1 cellular context compared by ENCODE assay signal in genomic region chr22:50243704-50244419, GRCh38.
TF ChIP-seq lines count a peak whose summit lies in the region.

No MANE protein-coding gene starts in this region.

TF ChIP-seq in A549, 52 proteins besides CTCF, POLR2A, EP300 and RAD21:
- TF ChIP-seq ESRRA (IDR thresholded peaks at IDR 0.05; ENCODE audit: borderline replicate concordance, low read length) (no peak), POLR2AphosphoS2 (conservative IDR thresholded peaks at IDR 0.05; ENCODE audit: low read length) (no peak), HOXA7 (CRISPR knock-in tag; IDR thresholded peaks at IDR 0.05) (no peak), ATOH8 (CRISPR knock-in tag; IDR thresholded peaks at IDR 0.05; ENCODE audit: low read depth) (no peak), NR3C1 (IDR thresholded peaks at IDR 0.05) (no peak), KDM5A (IDR thresholded peaks at IDR 0.05) (no peak), HOXB5 (CRISPR knock-in tag; IDR thresholded peaks at IDR 0.05) (no peak), FOSB (CRISPR knock-in tag; IDR thresholded peaks at IDR 0.05) (no peak), MAZ (IDR thresholded peaks at IDR 0.05; ENCODE audit: borderline replicate concordance, low read depth, low read length) (no peak), ZSCAN20 (CRISPR knock-in tag; IDR thresholded peaks at IDR 0.05) (no peak), EHF (CRISPR knock-in tag; IDR thresholded peaks at IDR 0.05) (no peak), HES2 (IDR thresholded peaks at IDR 0.05) (no peak), RCOR1 (IDR thresholded peaks at IDR 0.05; ENCODE audit: low read depth, low read length) (no peak), EHMT2 (IDR thresholded peaks at IDR 0.05; ENCODE audit: low read depth) (no peak), FOSL2 (IDR thresholded peaks at IDR 0.05) (no peak), FOSL2 (CRISPR knock-in tag; IDR thresholded peaks at IDR 0.05) (no peak)
- TF ChIP-seq, protein P1, sequence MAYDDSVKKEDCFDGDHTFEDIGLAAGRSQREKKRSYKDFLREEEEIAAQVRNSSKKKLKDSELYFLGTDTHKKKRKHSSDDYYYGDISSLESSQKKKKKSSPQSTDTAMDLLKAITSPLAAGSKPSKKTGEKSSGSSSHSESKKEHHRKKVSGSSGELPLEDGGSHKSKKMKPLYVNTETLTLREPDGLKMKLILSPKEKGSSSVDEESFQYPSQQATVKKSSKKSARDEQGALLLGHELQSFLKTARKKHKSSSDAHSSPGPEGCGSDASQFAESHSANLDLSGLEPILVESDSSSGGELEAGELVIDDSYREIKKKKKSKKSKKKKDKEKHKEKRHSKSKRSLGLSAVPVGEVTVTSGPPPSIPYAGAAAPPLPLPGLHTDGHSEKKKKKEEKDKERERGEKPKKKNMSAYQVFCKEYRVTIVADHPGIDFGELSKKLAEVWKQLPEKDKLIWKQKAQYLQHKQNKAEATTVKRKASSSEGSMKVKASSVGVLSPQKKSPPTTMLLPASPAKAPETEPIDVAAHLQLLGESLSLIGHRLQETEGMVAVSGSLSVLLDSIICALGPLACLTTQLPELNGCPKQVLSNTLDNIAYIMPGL (CRISPR knock-in tag; IDR thresholded peaks at IDR 0.05; ENCODE audit: borderline replicate concordance): no peak
